Comparison of ENCODE assay signal across 7 cellular contexts in genomic region chr4:80335554-80336358, GRCh38. TPM values are rescaled to one million over a fixed set of nuclear protein-coding genes. Genes with fewer than 3 reads are reported as not detected.
DNase-seq lines count a peak whose midpoint lies in the region; ATAC-seq and TF ChIP-seq lines count a peak whose summit lies in the region.

Gene CFAP299, plus strand, starts transcription at chr4:80335730.

- ATAC-seq in GM18511 (IDR thresholded peaks at IDR 0.05; ENCODE audit: unreplicated experiment) = peak; percentile 97
- peak; percentile 88 for ATAC-seq in HG02970 (IDR thresholded peaks at IDR 0.05; ENCODE audit: low FRiP score, unreplicated experiment)
- ATAC-seq in activated B cell treated with CpG ODN at 0.5 μM for 24 hours (ENCODE audit: low read depth) = peak; percentile 85
- peak; percentile 99 for ATAC-seq in left colon

- POLR2A ChIA-PET in activated B cell treated with CpG ODN at 0.5 μM for 24 hours (lab: Charles Lee) = no interaction called here

- CTCF ChIA-PET in activated B cell treated with CpG ODN at 0.5 μM for 24 hours (lab: Charles Lee) = no interaction called here

- H3K9me3 Mint-ChIP-seq in activated B cell treated with CpG ODN at 0.5 μM for 24 hours = no peaks in the 10 kb centered on the region

- no peak within 1 kb of the TSS for H3K27ac Mint-ChIP-seq in activated B cell treated with CpG ODN at 0.5 μM for 24 hours

- DNase-seq in NCI-H2081 treated with DMSO at 0.1 percent for 48 hours (lab: John Stamatoyannopoulos, UW) (peak; percentile 13), activated B cell treated with CpG ODN at 0.5 μM for 24 hours (peak; percentile 32), coronary artery (ENCODE audit: low spot score) (peak; percentile 75), left colon (peak; percentile 83 to 91)
- peak; percentile 57 to 79 for DNase-seq in stimulated activated CD4-positive, alpha-beta T cell treated with anti-CD3 and anti-CD28 coated beads, Interleukin-2, amount 100 ng/mL, for 24 hours

- no peak within 1 kb of the TSS for H3K27ac ChIP-seq in coronary artery

- H3K36me3 Mint-ChIP-seq in activated B cell treated with CpG ODN at 0.5 μM for 24 hours (ENCODE audit: low read depth) = no peaks in the 10 kb centered on the region

- peaks cover 12% of the 10 kb centered on the region for H3K4me1 Mint-ChIP-seq in activated B cell treated with CpG ODN at 0.5 μM for 24 hours

- intact Hi-C loops in activated B cell treated with CpG ODN at 0.5 μM for 24 hours (cut with micrococcal nuclease) = no loop called here
- intact Hi-C loops in left colon (cut with DNase I, micrococcal nuclease) = no loop called here

- peak within 1 kb of the TSS; percentile 73 for H3K4me3 ChIP-seq in coronary artery

- H3K4me3 Mint-ChIP-seq in activated B cell treated with CpG ODN at 0.5 μM for 24 hours = peak within 1 kb of the TSS; percentile 83

- no peak for TF ChIP-seq CTCF in activated B cell treated with CpG ODN at 0.5 μM for 24 hours (IDR thresholded peaks at IDR 0.05)
- TF ChIP-seq CTCF in coronary artery (IDR thresholded peaks at IDR 0.05) = no peak

- peaks cover 25% of the 10 kb centered on the region for H3K27me3 Mint-ChIP-seq in activated B cell treated with CpG ODN at 0.5 μM for 24 hours

RNA-seq across cellular contexts. Expression of gene CFAP299, which starts in this region (rescaled TPM):
- total RNA-seq in activated B cell treated with CpG ODN at 0.5 μM for 24 hours (not detected in 2 replicates), left colon (not detected)

Comparison
In these comparisons a context has a peak if more than half of its experiments do, and no peak if none do; other contexts are left out.
1. Peak in DNase-seq and ATAC-seq in activated B cell treated with CpG ODN at 0.5 μM for 24 hours; RNA of the gene not detected or under 1 TPM.
2. Peak in DNase-seq and ATAC-seq in left colon; RNA of the gene not detected or under 1 TPM.
3. DNase-seq: peak in every context shown above with its lines; median percentile 87 in left colon; 75 in coronary artery; 68 in stimulated activated CD4-positive, alpha-beta T cell treated with anti-CD3 and anti-CD28 coated beads, Interleukin-2, amount 100 ng/mL, for 24 hours; 32 in activated B cell treated with CpG ODN at 0.5 μM for 24 hours; 13 in NCI-H2081 treated with DMSO at 0.1 percent for 48 hours.